27 cellular contexts compared by ENCODE assay signal in the genomic region with DNA sequence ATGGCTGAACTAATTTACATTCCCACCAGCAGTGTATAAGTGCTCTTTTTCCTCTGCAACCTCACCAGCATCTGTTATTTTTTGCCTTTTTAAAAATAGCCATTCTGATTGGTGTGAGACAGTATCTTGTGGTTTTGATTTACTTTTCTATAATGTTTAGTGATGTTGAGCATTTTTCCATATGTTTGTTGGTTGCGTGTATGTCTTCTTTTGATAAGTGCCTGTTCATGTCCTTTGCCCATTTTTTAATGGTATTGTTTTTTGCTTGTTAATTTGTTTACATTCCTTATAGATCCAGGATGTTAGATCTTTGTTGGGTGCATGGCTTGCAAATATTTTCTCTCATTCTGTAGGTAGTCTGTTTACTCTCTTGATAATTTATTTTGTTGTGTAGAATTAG.
"Had no signal": no experiment of that assay in that cellular context is flagged by ENCODE, and none has a peak within 500 bp of the region (broad histone marks: within the 10 kb centered on the region; RNA-seq: fewer than 3 reads in every experiment).

No MANE protein-coding gene starts in this region.

- H3K4me1 Mint-ChIP-seq: stimulated activated effector memory CD8-positive, alpha-beta T cell treated with anti-CD3 and anti-CD28 coated beads, Interleukin-12 subunit alpha, Interleukin-12 subunit beta, amount 100 ng/mL, for 72 hours; stimulated activated memory B cell treated with anti-CD40 and anti-IgM and Interleukin-4, amounts not matched to agents 10 μg/mL and 1 μg/mL and 100 μg/mL, for 72 hours; stimulated activated naive B cell treated with anti-CD40 and anti-IgM and Interleukin-4, amounts not matched to agents 10 μg/mL and 1 μg/mL and 100 μg/mL, for 72 hours; stimulated activated naive CD8-positive, alpha-beta T cell treated with anti-CD3 and anti-CD28 coated beads, Interleukin-15, amount 100 ng/mL, for 72 hours had no signal

- H3K9me3 ChIP-seq: suprapubic skin, testis, thoracic aorta, thyroid gland, tibial artery, transverse colon, upper lobe of left lung, upper lobe of right lung, uterus, vagina had no signal

- H3K9me3 Mint-ChIP-seq: type B pancreatic cell had no signal

- H3K27ac Mint-ChIP-seq: stimulated activated effector memory CD8-positive, alpha-beta T cell treated with anti-CD3 and anti-CD28 coated beads, Interleukin-12 subunit alpha, Interleukin-12 subunit beta, amount 100 ng/mL, for 72 hours; stimulated activated memory B cell treated with anti-CD40 and anti-IgM and Interleukin-4, amounts not matched to agents 10 μg/mL and 1 μg/mL and 100 μg/mL, for 72 hours; stimulated activated naive B cell treated with anti-CD40 and anti-IgM and Interleukin-4, amounts not matched to agents 10 μg/mL and 1 μg/mL and 100 μg/mL, for 72 hours; stimulated activated naive CD8-positive, alpha-beta T cell treated with anti-CD3 and anti-CD28 coated beads, Interleukin-15, amount 100 ng/mL, for 72 hours; stimulated activated naive CD8-positive, alpha-beta T cell treated with anti-CD3 and anti-CD28 coated beads, Interleukin-15, Interleukin-2, amounts not matched to agents 100 ng/mL and 50 ng/mL, for 24 hours; type B pancreatic cell had no signal

- H3K36me3 Mint-ChIP-seq: stimulated activated effector memory CD8-positive, alpha-beta T cell treated with anti-CD3 and anti-CD28 coated beads, Interleukin-12 subunit alpha, Interleukin-12 subunit beta, amount 100 ng/mL, for 72 hours; stimulated activated memory B cell treated with anti-CD40 and anti-IgM and Interleukin-4, amounts not matched to agents 10 μg/mL and 1 μg/mL and 100 μg/mL, for 72 hours had no signal

- ATAC-seq: stimulated activated effector memory CD8-positive, alpha-beta T cell treated with anti-CD3 and anti-CD28 coated beads, Interleukin-12 subunit alpha, Interleukin-12 subunit beta, amount 100 ng/mL, for 72 hours; stimulated activated memory B cell treated with anti-CD40 and anti-IgM and Interleukin-4, amounts not matched to agents 10 μg/mL and 1 μg/mL and 100 μg/mL, for 72 hours; stimulated activated naive B cell treated with anti-CD40 and anti-IgM and Interleukin-4, amounts not matched to agents 10 μg/mL and 1 μg/mL and 100 μg/mL, for 72 hours; stimulated activated naive CD8-positive, alpha-beta T cell treated with anti-CD3 and anti-CD28 coated beads, Interleukin-15, amount 100 ng/mL, for 72 hours; stimulated activated naive CD8-positive, alpha-beta T cell treated with anti-CD3 and anti-CD28 coated beads, Interleukin-15, Interleukin-2, amounts not matched to agents 100 U/mL and 50 U/mL, for 24 hours; upper lobe of right lung had no signal

- H3K4me3 Mint-ChIP-seq: stimulated activated effector memory CD8-positive, alpha-beta T cell treated with anti-CD3 and anti-CD28 coated beads, Interleukin-12 subunit alpha, Interleukin-12 subunit beta, amount 100 ng/mL, for 72 hours; stimulated activated memory B cell treated with anti-CD40 and anti-IgM and Interleukin-4, amounts not matched to agents 10 μg/mL and 1 μg/mL and 100 μg/mL, for 72 hours; stimulated activated naive B cell treated with anti-CD40 and anti-IgM and Interleukin-4, amounts not matched to agents 10 μg/mL and 1 μg/mL and 100 μg/mL, for 72 hours; stimulated activated naive CD8-positive, alpha-beta T cell treated with anti-CD3 and anti-CD28 coated beads, Interleukin-15, amount 100 ng/mL, for 72 hours; stimulated activated naive CD8-positive, alpha-beta T cell treated with anti-CD3 and anti-CD28 coated beads, Interleukin-15, Interleukin-2, amounts not matched to agents 100 ng/mL and 50 ng/mL, for 24 hours; type B pancreatic cell had no signal

- DNase-seq: stimulated activated CD4-positive, alpha-beta T cell treated with anti-CD3 and anti-CD28 coated beads, Interleukin-2, amount 100 ng/mL, for 48 hours; stimulated activated CD4-positive, alpha-beta T cell treated with anti-CD3 and anti-CD28 coated beads, Interleukin-4, amount 100 ng/mL, for 1 hour; stimulated activated CD4-positive, alpha-beta T cell treated with anti-CD3 and anti-CD28 coated beads, Interleukin-4, amount 100 ng/mL, for 24 hours; stimulated activated CD4-positive, alpha-beta T cell treated with anti-CD3 and anti-CD28 coated beads, Interleukin-4, amount 100 ng/mL, for 4 hours; stimulated activated CD8-positive, alpha-beta memory T cell treated with anti-CD3 and anti-CD28 coated beads, Interleukin-4, amount 100 ng/mL, for 48 hours; stimulated activated naive B cell treated with anti-CD40 and anti-IgM and Interleukin-4, amounts not matched to agents 10 μg/mL and 1 μg/mL and 100 μg/mL, for 72 hours; stimulated activated naive CD4-positive, alpha-beta T cell; stimulated activated naive CD4-positive, alpha-beta T cell treated with Interleukin-2 at 50 U/mL for 16 hours; stimulated activated naive CD8-positive, alpha-beta T cell treated with anti-CD3 and anti-CD28 coated beads, Interleukin-15, amount 100 ng/mL, for 72 hours; stimulated activated naive CD8-positive, alpha-beta T cell treated with anti-CD3 and anti-CD28 coated beads, Interleukin-15, Interleukin-2, amounts not matched to agents 100 U/mL and 50 U/mL, for 24 hours; stomach; substantia nigra; testis; thyroid gland; tibial artery; transverse colon; trophoblast cell; upper lobe of left lung; upper lobe of right lung; uterus had no signal

- H3K27me3 Mint-ChIP-seq: stimulated activated memory B cell treated with anti-CD40 and anti-IgM and Interleukin-4, amounts not matched to agents 10 μg/mL and 1 μg/mL and 100 μg/mL, for 72 hours; stimulated activated naive B cell treated with anti-CD40 and anti-IgM and Interleukin-4, amounts not matched to agents 10 μg/mL and 1 μg/mL and 100 μg/mL, for 72 hours; stimulated activated naive CD8-positive, alpha-beta T cell treated with anti-CD3 and anti-CD28 coated beads, Interleukin-15, amount 100 ng/mL, for 72 hours; stimulated activated naive CD8-positive, alpha-beta T cell treated with anti-CD3 and anti-CD28 coated beads, Interleukin-15, Interleukin-2, amounts not matched to agents 100 ng/mL and 50 ng/mL, for 24 hours; type B pancreatic cell had no signal
